In genomic region chr11:66282468-66283455, GRCh38 we compare ENCODE assay signal across 8 cellular contexts. TPM values are rescaled to one million over a fixed set of nuclear protein-coding genes. Genes with fewer than 3 reads are reported as not detected.
A peak's percentile ranks its signal among the peaks of the same experiment; 100 is the strongest.
DNase-seq lines count a peak whose midpoint lies in the region; ATAC-seq and TF ChIP-seq lines count a peak whose summit lies in the region.

No MANE protein-coding gene starts in this region.

- H3K4me1 Mint-ChIP-seq in CD8-positive, alpha-beta memory T cell = peaks cover 31 to 50% (median 37%) of the 10 kb centered on the region in 3 donors

- peaks cover 0 to 7% of the 10 kb centered on the region in 2 donors for H3K27me3 Mint-ChIP-seq in CD8-positive, alpha-beta memory T cell

- CTCF ChIA-PET in CD8-positive, alpha-beta memory T cell (lab: Charles Lee) = interaction anchor here (0.7 to 6.5 kb wide), 10 partner anchors 8 to 167 kb away, joined by 3 to 74 read pairs (median 7); partner anchors contain the start of gene RAB1B

- peaks cover 0 to 7% (median 0%) of the 10 kb centered on the region in 3 donors for H3K36me3 Mint-ChIP-seq in CD8-positive, alpha-beta memory T cell

- TF ChIP-seq POLR2A in lower leg skin (IDR thresholded peaks at IDR 0.05) = no peak

- peak overlapping the region; percentile 54 to 97 (median 92) for H3K27ac Mint-ChIP-seq in CD8-positive, alpha-beta memory T cell

- peaks cover 35% of the 10 kb centered on the region for H3K4me1 ChIP-seq in CD8-positive, alpha-beta memory T cell (ENCODE audit: insufficient read depth, low read length)

- H3K4me3 ChIP-seq in CD8-positive, alpha-beta memory T cell (ENCODE audit: low read length) = no peak overlapping the region
- no peak overlapping the region for H3K4me3 ChIP-seq in lower leg skin (ENCODE audit: low read depth, poor library complexity, severe bottlenecking)

- H3K27me3 ChIP-seq in CD8-positive, alpha-beta memory T cell (ENCODE audit: insufficient read depth, low read length, poor library complexity, severe bottlenecking) = no peaks in the 10 kb centered on the region

- WGBS in lower leg skin, 2 donors = 17 to 21% methylated on average over 21 to 26 of the region's 35 CpGs

- POLR2A ChIA-PET in CD8-positive, alpha-beta memory T cell (lab: Charles Lee) = interaction anchor here (0.6 to 1.5 kb wide), 7 partner anchors 8 to 336 kb away, joined by 3 to 7 read pairs (median 3); partner anchors contain the start of gene TMEM151A

- H3K9me3 Mint-ChIP-seq in CD8-positive, alpha-beta memory T cell = no peaks in the 10 kb centered on the region

- H3K9me3 ChIP-seq in CD8-positive, alpha-beta memory T cell (ENCODE audit: low read length) = no peaks in the 10 kb centered on the region

- ATAC-seq in GM19455 (IDR thresholded peaks at IDR 0.05; ENCODE audit: unreplicated experiment) (peak; percentile 71), HG03571 (IDR thresholded peaks at IDR 0.05; ENCODE audit: unreplicated experiment) (peak; percentile 59)

- peak; percentile 98 to 100 (median 100) for DNase-seq in CD8-positive, alpha-beta memory T cell
- DNase-seq in NCI-H774 (lab: John Stamatoyannopoulos, UW) (peak; percentile 98), dedifferentiated amniotic fluid mesenchymal stem cell (ENCODE audit: extremely low spot score) (peak; percentile 82), lower leg skin (ENCODE audit: low spot score in 2 of 2) (peak; percentile 94 to 99)
- DNase-seq in activated CD4-positive, alpha-beta T cell treated with anti-CD3 and anti-CD28 coated beads, Interleukin-2, amount 50 U/mL, for 4 hours = peak; percentile 97 to 98
- peak; percentile 91 to 99 (median 98) for DNase-seq in stimulated activated CD4-positive, alpha-beta T cell treated with anti-CD3 and anti-CD28 coated beads, TNF-alpha, amount 100 ng/mL, for 4 hours (ENCODE audit: low read depth in 3 of 3)

- peak in 1 of 3 donors; percentile 94 for TF ChIP-seq CTCF in lower leg skin (IDR thresholded peaks at IDR 0.05)

- no peak overlapping the region for H3K27ac ChIP-seq in CD8-positive, alpha-beta memory T cell (ENCODE audit: low read depth, low read length)

- H3K36me3 ChIP-seq in CD8-positive, alpha-beta memory T cell (ENCODE audit: insufficient read depth, low read length) = no peaks in the 10 kb centered on the region

- H3K4me3 Mint-ChIP-seq in CD8-positive, alpha-beta memory T cell = peak overlapping the region; percentile 35 to 85 (median 56)

- intact Hi-C loops in lower leg skin (cut with DNase I; ENCODE audit: low total_unique reads) = no loop called here

RNA-seq across cellular contexts. Expression of gene CNIH2, which starts 4.8 kb away (rescaled TPM):
- 1 to 10 TPM; 2.7 to 2.8 TPM for total RNA-seq in CD8-positive, alpha-beta memory T cell
- polyA plus RNA-seq in CD8-positive, alpha-beta memory T cell = not detected
- total RNA-seq in lower leg skin = 1 to 10 TPM in 1 of 4 donors, under 1 TPM in 1, not detected in 2; 0.42 to 3.2 TPM

RNA-seq across cellular contexts. Expression of gene YIF1A, which starts 6.2 kb away (rescaled TPM):
- total RNA-seq in CD8-positive, alpha-beta memory T cell = 10 to 100 TPM; 96.5 to 97.3 TPM
- 61.7 TPM for polyA plus RNA-seq in CD8-positive, alpha-beta memory T cell
- total RNA-seq in lower leg skin = 10 to 100 TPM; 55.3 to 76.2 (median 74.1) TPM

RNA-seq across cellular contexts. Expression of gene TMEM151A, which starts 8.9 kb away (rescaled TPM):
- total RNA-seq in CD8-positive, alpha-beta memory T cell = not detected
- not detected for polyA plus RNA-seq in CD8-positive, alpha-beta memory T cell
- total RNA-seq in lower leg skin = not detected

RNA-seq across cellular contexts. Expression of gene RAB1B, which starts 14.3 kb away (rescaled TPM):
- 100 to 1,000 TPM; 119 to 125 TPM for total RNA-seq in CD8-positive, alpha-beta memory T cell
- 18.6 TPM for polyA plus RNA-seq in CD8-positive, alpha-beta memory T cell
- total RNA-seq in lower leg skin = 100 to 1,000 TPM; 118 to 143 (median 126) TPM

RNA-seq across cellular contexts. Expression of gene KLC2, which starts 25.3 kb away (rescaled TPM):
- total RNA-seq in CD8-positive, alpha-beta memory T cell = 10 to 100 TPM; 61.6 to 65.9 TPM
- 11.9 TPM for polyA plus RNA-seq in CD8-positive, alpha-beta memory T cell
- 10 to 100 TPM; 16.8 to 37.3 (median 23.0) TPM for total RNA-seq in lower leg skin
